Comparison of ENCODE assay signal across 21 cellular contexts in genomic region chr17:46274238-46274637, GRCh38.
"Had no signal": no experiment of that assay in that cellular context is flagged by ENCODE, and none has a peak within 500 bp of the region (broad histone marks: within the 10 kb centered on the region; RNA-seq: fewer than 3 reads in every experiment).

No MANE protein-coding gene starts in this region.

- H3K9me3 ChIP-seq: left lung, mucosa of descending colon, neutrophil, prostate gland, right atrium auricular region, sigmoid colon, stomach, thyroid gland had no signal

- H3K4me3 ChIP-seq: dorsolateral prefrontal cortex, left lung, mucosa of descending colon, prostate gland, right atrium auricular region, sigmoid colon, stomach, thyroid gland had no signal

- ATAC-seq: left lung; mucosa of descending colon; natural killer cell treated with Interleukin-12 subunit alpha and Interleukin-12 subunit beta and Interleukin-15 and Interleukin-18, amount 100 ng/mL, for 72 hours; stimulated activated effector memory CD8-positive, alpha-beta T cell treated with anti-CD3 and anti-CD28 coated beads, Interleukin-12 subunit alpha, Interleukin-12 subunit beta, amount 100 ng/mL, for 72 hours had no signal

- H3K36me3 ChIP-seq: left lung, neutrophil, prostate gland, right atrium auricular region, sigmoid colon, stomach, thyroid gland had no signal

- H3K27ac ChIP-seq: dorsolateral prefrontal cortex, left lung, neutrophil, prostate gland, right atrium auricular region, sigmoid colon, stomach, thyroid gland had no signal

- DNase-seq: cortex of kidney; dorsolateral prefrontal cortex; effector CD4-positive, alpha-beta T cell; kidney; left lung; mesenchymal stem cell; mucosa of descending colon; naive B cell; sigmoid colon; stimulated activated CD4-positive, alpha-beta T cell treated with anti-CD3 and anti-CD28 coated beads, Interleukin-2, amount 100 ng/mL, for 24 hours; stimulated activated CD4-positive, alpha-beta T cell treated with anti-CD3 and anti-CD28 coated beads, Interleukin-4, amount 100 ng/mL, for 24 hours; stimulated activated naive CD4-positive, alpha-beta T cell treated with Interleukin-2 at 50 U/mL for 16 hours; stomach; thyroid gland; trophoblast cell had no signal

- FAIRE-seq: frontal cortex, kidney had no signal

- H3K27me3 ChIP-seq: dorsolateral prefrontal cortex, left lung, right atrium auricular region, sigmoid colon, stomach, thyroid gland had no signal

- H3K4me1 ChIP-seq: left lung, prostate gland, right atrium auricular region, sigmoid colon, thyroid gland had no signal
